Comparison of ENCODE assay signal across 9 cellular contexts in the genomic region with DNA sequence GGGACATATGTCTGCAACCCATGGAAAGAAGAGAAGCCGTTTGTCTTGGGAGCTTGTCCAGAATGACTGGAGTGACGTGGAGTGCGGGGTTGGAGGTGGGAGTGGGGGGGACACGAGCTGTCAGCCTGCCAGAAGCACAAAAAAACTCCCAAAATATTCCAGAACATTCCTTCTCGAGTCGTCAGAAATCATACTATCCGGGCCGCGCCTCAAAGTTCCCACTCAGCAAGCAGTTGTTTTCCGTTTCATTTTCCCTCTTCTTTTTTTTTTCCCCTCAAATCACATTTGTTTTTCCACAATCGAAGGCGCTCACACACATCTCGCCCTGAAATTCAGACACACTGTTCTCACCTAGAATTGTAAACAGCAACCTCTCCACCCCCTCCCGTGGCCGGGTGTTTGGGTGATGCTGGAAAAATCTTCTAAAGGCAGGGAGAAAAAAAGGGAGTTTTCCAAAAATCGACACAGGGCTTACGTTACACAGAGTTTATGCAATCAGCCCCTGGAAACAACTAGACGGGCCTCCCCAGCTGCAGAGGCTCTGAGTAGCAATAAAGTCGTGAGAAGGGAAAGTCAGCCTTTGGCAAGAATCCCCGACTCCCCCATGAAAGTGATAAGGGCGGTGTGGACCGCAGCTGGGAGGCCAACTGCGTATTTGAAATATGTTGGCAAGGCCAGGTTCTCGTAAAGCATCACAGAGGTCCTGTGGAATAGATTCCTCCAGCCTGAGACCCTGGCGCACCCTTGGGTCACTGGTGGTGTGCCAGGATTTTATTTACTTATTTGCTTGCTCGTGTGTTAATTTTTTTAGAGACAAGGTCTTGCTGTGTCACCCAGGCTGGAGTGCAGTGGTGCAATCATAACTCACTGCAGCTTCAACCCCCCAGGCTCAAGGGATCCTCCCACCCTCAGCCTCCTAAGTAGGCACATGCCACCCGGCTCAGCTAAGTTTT. TPM values are rescaled to one million over a fixed set of nuclear protein-coding genes. Genes with fewer than 3 reads are reported as not detected.
DNase-seq lines count a peak whose midpoint lies in the region; ATAC-seq, FAIRE-seq and TF ChIP-seq lines count a peak whose summit lies in the region.
"Had no signal": no experiment of that assay in that cellular context is flagged by ENCODE, and none has a peak within 500 bp of the region (broad histone marks: within the 10 kb centered on the region; RNA-seq: fewer than 3 reads in every experiment).

No MANE protein-coding gene starts in this region.

- H3K4me3 Mint-ChIP-seq in activated T-helper 2 cell treated with anti-CD3 and anti-CD28 coated beads, Interferon-gamma antibody, Interleukin-2, Interleukin-4, amounts not matched to agents 10 μg/mL and 5 μg/mL and 100 μg/mL, durations not matched to agents 14 hours and 24 hours and 36 hours (ENCODE audit: low read depth) = no peak overlapping the region

- peak overlapping the region; percentile 83 for H2BK120ac ChIP-seq in IMR-90 (ENCODE audit: low read depth, low read length)

- H2BK20ac ChIP-seq in IMR-90 (ENCODE audit: low read depth, low read length) = peak overlapping the region; percentile 50

- peak overlapping the region; percentile 87 for H3K27ac ChIP-seq in IMR-90 (ENCODE audit: insufficient read depth, low read length)
- H3K27ac ChIP-seq in keratinocyte (ENCODE audit: control insufficient read depth, insufficient read depth, low read length) = no peak overlapping the region
- peak overlapping the region; percentile 40 for H3K27ac ChIP-seq in temporal lobe (ENCODE audit: low read depth, low read length)

- TF ChIP-seq CTCF in IMR-90 (conservative IDR thresholded peaks at IDR 0.05; ENCODE audit: low read depth, low read length) (no peak), keratinocyte (optimal IDR thresholded peaks at IDR 0.05 in 1 of 3, IDR thresholded peaks at IDR 0.05 in 1 of 3, conservative IDR thresholded peaks at IDR 0.05 in 1 of 3; ENCODE audit: extremely low read depth in 1 of 3, insufficient read depth in 2 of 3, low read length in 3 of 3) (no peak)

- H4K8ac ChIP-seq in IMR-90 (ENCODE audit: low read depth in 2 of 2, low read length in 2 of 2) = peak overlapping the region; percentile 7 to 73; a peak in 3 of 4 replicates

- peak overlapping the region; percentile 40 for H4K5ac ChIP-seq in IMR-90 (ENCODE audit: low read depth, low read length)

- peak overlapping the region; percentile 47; the same call in 2 of the 3 replicates for H2BK15ac ChIP-seq in IMR-90 (ENCODE audit: low read depth, low read length)

- H3K4me1 ChIP-seq in IMR-90 (ENCODE audit: control insufficient read depth, insufficient read depth, low read length) (peaks cover 7% of the 10 kb centered on the region), keratinocyte (ENCODE audit: control insufficient read depth, extremely low read depth, insufficient read depth, low read length) (peaks cover 3% of the 10 kb centered on the region)

- POLR2A ChIA-PET in IMR-90 (lab: Charles Lee; ENCODE audit: unreplicated experiment) = no interaction called here

- H3K4me2 ChIP-seq in IMR-90 (ENCODE audit: low read depth, low read length) = peak overlapping the region; percentile 71
- peak overlapping the region; percentile 51 for H3K4me2 ChIP-seq in keratinocyte (ENCODE audit: control insufficient read depth, extremely low read depth, insufficient read depth, low read depth, low read length)

- CTCF ChIA-PET in IMR-90 (lab: Yijun Ruan, JAX) = interaction anchor here (1.2 kb wide), 1 partner anchor 90 kb away, joined by 4 read pairs; no protein-coding TSS in a partner anchor

- no peak for FAIRE-seq in keratinocyte (lab: Jason Lieb, UNC)

- dilution Hi-C loops in IMR-90 (cut with HindIII; ENCODE audit: low sequenced_read_pairs, unreplicated experiment) = no loop called here
- dilution Hi-C loops in keratinocyte (cut with MboI; ENCODE audit: extremely low pct_ligation_motif_present, low sequenced_read_pairs) = no loop called here

- peak overlapping the region; percentile 78 for H3K18ac ChIP-seq in IMR-90 (ENCODE audit: low read depth, low read length)

- H3K23ac ChIP-seq in IMR-90 (ENCODE audit: low read depth, low read length) = peak overlapping the region; percentile 40

- peak; percentile 67 for TF ChIP-seq POLR2A in IMR-90 (IDR thresholded peaks at IDR 0.05; ENCODE audit: low read depth, low read length)

- H3K9ac ChIP-seq in IMR-90 (ENCODE audit: low read depth, low read length) = peak overlapping the region; percentile 70
- no peak overlapping the region for H3K9ac ChIP-seq in keratinocyte (ENCODE audit: control insufficient read depth, extremely low read depth, insufficient read depth, low read length)

- H3K14ac ChIP-seq in IMR-90 (replicated peaks; ENCODE audit: low read depth, low read length) = 0 out of 2 replicates have a peak overlapping the region, but pooled peaks have one; percentile 41

- TF ChIP-seq RAD21 in IMR-90 (IDR thresholded peaks at IDR 0.05; ENCODE audit: low read length) = no peak

- H2AFZ ChIP-seq in IMR-90 (replicated peaks; ENCODE audit: low read length, poor library complexity) (peak overlapping the region; percentile 80), keratinocyte (ENCODE audit: control insufficient read depth, low read length) (no peak overlapping the region)

- no peaks in the 10 kb centered on the region for H3K36me3 Mint-ChIP-seq in activated T-helper 2 cell treated with anti-CD3 and anti-CD28 coated beads, Interferon-gamma antibody, Interleukin-2, Interleukin-4, amounts not matched to agents 10 μg/mL and 5 μg/mL and 100 μg/mL, durations not matched to agents 14 hours and 24 hours and 36 hours (ENCODE audit: low read depth)

- no peaks in the 10 kb centered on the region for H3K79me2 ChIP-seq in keratinocyte (ENCODE audit: control insufficient read depth, insufficient read depth, low read length)

- peak overlapping the region; percentile 45 for H4K91ac ChIP-seq in IMR-90 (ENCODE audit: insufficient read depth, low read depth, low read length)

- H4K20me1 ChIP-seq in IMR-90 (ENCODE audit: insufficient read depth, low read length) (no peaks in the 10 kb centered on the region), keratinocyte (ENCODE audit: control insufficient read depth, extremely low read depth, insufficient read depth, low read length) (no peaks in the 10 kb centered on the region)

- DNase-seq in IMR-90 (peak; percentile 99), amniotic stem cell (lab: John Stamatoyannopoulos, UW) (peak; percentile 39), keratinocyte (ENCODE audit: low read depth, low spot score) (no peak)
- no peak for DNase-seq in activated T-helper 2 cell treated with anti-CD3 and anti-CD28 coated beads, Interferon-gamma antibody, Interleukin-2, Interleukin-4, amounts not matched to agents 10 μg/mL and 5 μg/mL and 100 μg/mL, durations not matched to agents 14 hours and 24 hours and 36 hours (ENCODE audit: low spot score)
- DNase-seq: activated naive CD4-positive, alpha-beta T cell treated with Interleukin-2 at 50 U/mL for 16 hours had no signal

- H3K9me1 ChIP-seq in IMR-90 (ENCODE audit: insufficient read depth, low read length) (peaks cover 6% of the 10 kb centered on the region; the same call in 1 of the 2 replicates), keratinocyte (ENCODE audit: control insufficient read depth, extremely low read depth, insufficient read depth, low read length) (no peaks in the 10 kb centered on the region)

- peak overlapping the region; percentile 76; the same call in 1 of the 2 replicates for H2AK5ac ChIP-seq in IMR-90 (ENCODE audit: low read depth, low read length)

- no TSS peak for BruUV-seq in IMR-90 (replicated peaks; lab: Mats Ljungman, UMichigan)

- H3K79me1 ChIP-seq in IMR-90 (ENCODE audit: low read depth in 1 of 2, low read length in 2 of 2) = no peaks in the 10 kb centered on the region

- peaks cover 6% of the 10 kb centered on the region for H3K4me1 Mint-ChIP-seq in activated T-helper 2 cell treated with anti-CD3 and anti-CD28 coated beads, Interferon-gamma antibody, Interleukin-2, Interleukin-4, amounts not matched to agents 10 μg/mL and 5 μg/mL and 100 μg/mL, durations not matched to agents 14 hours and 24 hours and 36 hours (ENCODE audit: low read depth)

- peak overlapping the region; percentile 6 for H2AK9ac ChIP-seq in IMR-90 (replicated peaks; ENCODE audit: low read depth, low read length, poor library complexity)

- H3K27ac Mint-ChIP-seq in activated T-helper 2 cell treated with anti-CD3 and anti-CD28 coated beads, Interferon-gamma antibody, Interleukin-2, Interleukin-4, amounts not matched to agents 10 μg/mL and 5 μg/mL and 100 μg/mL, durations not matched to agents 14 hours and 24 hours and 36 hours = no peak overlapping the region

- peak overlapping the region; percentile 55 for H3K4ac ChIP-seq in IMR-90 (ENCODE audit: low read depth, low read length)

- ATAC-seq in IMR-90 (ENCODE audit: low read depth) (peak; percentile 91), GM21576 (IDR thresholded peaks at IDR 0.05; ENCODE audit: unreplicated experiment) (no peak), GM21367 (IDR thresholded peaks at IDR 0.05; ENCODE audit: unreplicated experiment) (no peak), GM18867 (IDR thresholded peaks at IDR 0.05; ENCODE audit: unreplicated experiment) (no peak)

- peak overlapping the region; percentile 74 for H3K56ac ChIP-seq in IMR-90 (ENCODE audit: extremely low read depth, insufficient read depth, low read length)

- WGBS in IMR-90 (ENCODE audit: extremely low coverage in 2 of 2, insufficient read length in 1 of 2), 2 experiments = 0% methylated on average over 6 of the region's 27 CpGs; no CpG with 5 or more reads in 1 of the 2 experiments

- in situ Hi-C loops in IMR-90 (cut with MboI; ENCODE audit: low sequenced_read_pairs) = no loop called here

- H3K27me3 ChIP-seq in IMR-90 (ENCODE audit: control insufficient read depth, insufficient read depth, low read length) (peaks cover 4% of the 10 kb centered on the region; the same call in 1 of the 2 replicates), keratinocyte (ENCODE audit: control insufficient read depth, extremely low read depth, insufficient read depth, low read length) (peaks cover 9% of the 10 kb centered on the region)

- H2BK5ac ChIP-seq in IMR-90 (ENCODE audit: low read depth, low read length, poor library complexity, severe bottlenecking) = peak overlapping the region; percentile 82

- H3K36me3 ChIP-seq in IMR-90 (ENCODE audit: control insufficient read depth, insufficient read depth, low read length) (no peaks in the 10 kb centered on the region), keratinocyte (ENCODE audit: control insufficient read depth in 2 of 2, extremely low read depth in 1 of 2, insufficient read depth in 2 of 2, low read length in 2 of 2) (no peaks in the 10 kb centered on the region)

- no peaks in the 10 kb centered on the region for H3K9me3 Mint-ChIP-seq in activated T-helper 2 cell treated with anti-CD3 and anti-CD28 coated beads, Interferon-gamma antibody, Interleukin-2, Interleukin-4, amounts not matched to agents 10 μg/mL and 5 μg/mL and 100 μg/mL, durations not matched to agents 14 hours and 24 hours and 36 hours

- H3K4me3 ChIP-seq in IMR-90 (ENCODE audit: insufficient read depth, low read depth, low read length) = peak overlapping the region; percentile 42
- H3K4me3 ChIP-seq in keratinocyte (ENCODE audit: control insufficient read depth in 2 of 3, extremely low read depth in 1 of 3, insufficient read depth in 2 of 3, low read depth in 1 of 3, low read length in 3 of 3) = peak overlapping the region in 1 of 3 experiments; percentile 32

- no peaks in the 10 kb centered on the region for H3K9me3 ChIP-seq in IMR-90 (ENCODE audit: control insufficient read depth, insufficient read depth, low read length)
- H3K9me3 ChIP-seq in keratinocyte (ENCODE audit: control insufficient read depth, low read depth, low read length) = no peaks in the 10 kb centered on the region

- intact Hi-C loops in IMR-90 (cut with micrococcal nuclease) = loop anchor here (1.0 to 2.0 kb wide), 3 partner anchors 15 to 31 kb away; a partner anchor contains a TSS
- intact Hi-C loops in activated T-helper 2 cell treated with anti-CD3 and anti-CD28 coated beads, Interferon-gamma antibody, Interleukin-2, Interleukin-4, amounts not matched to agents 10 μg/mL and 5 μg/mL and 100 μg/mL, durations not matched to agents 14 hours and 24 hours and 36 hours (cut with micrococcal nuclease) = no loop called here

- H3K27me3 Mint-ChIP-seq in activated T-helper 2 cell treated with anti-CD3 and anti-CD28 coated beads, Interferon-gamma antibody, Interleukin-2, Interleukin-4, amounts not matched to agents 10 μg/mL and 5 μg/mL and 100 μg/mL, durations not matched to agents 14 hours and 24 hours and 36 hours (ENCODE audit: low read depth) = peaks cover 12% of the 10 kb centered on the region

RNA-seq across cellular contexts. Expression of a gene that starts 31.2 kb away (rescaled TPM):
- 1.1 and 3.3 TPM in 2 replicates for total RNA-seq in IMR-90 (2012; rRNA removed)
- polyA plus RNA-seq in IMR-90 (2012; rRNA removed) = 34.4 and 38.9 TPM in 2 replicates
- polyA plus RNA-seq in IMR-90 (2012; cell fraction: cytosol; rRNA removed) = 49.1 and 78.5 TPM in 2 replicates
- polyA plus RNA-seq in IMR-90 (2012; cell fraction: nucleus; rRNA removed; ENCODE audit: low replicate concordance) = 129 and 171 TPM in 2 replicates
- polyA plus RNA-seq in keratinocyte = 0.09 TPM in 1 of 3 replicates, not detected in the others
- 0.30 TPM for polyA plus RNA-seq in keratinocyte (2011; ENCODE audit: low read depth)
- polyA plus RNA-seq in keratinocyte (2011; cell fraction: cytosol; rRNA removed) = 0.06 and 0.08 TPM in 2 replicates
- polyA plus RNA-seq in keratinocyte (2011; cell fraction: nucleus; rRNA removed) = 0.10 and 0.13 TPM in 2 replicates
- polyA plus RNA-seq in keratinocyte (2012; ENCODE audit: low replicate concordance) = 0.17 and 0.30 TPM in 2 replicates
- polyA minus RNA-seq in keratinocyte = 0.23 TPM in 1 of 3 replicates, not detected in the others
- polyA minus RNA-seq in keratinocyte (2011; cell fraction: cytosol; rRNA and poly(A)+ RNA removed) = not detected
- 0.32 TPM in 1 of 2 replicates, not detected in the other for polyA minus RNA-seq in keratinocyte (2011; cell fraction: nucleus; rRNA and poly(A)+ RNA removed)
- total RNA-seq in temporal lobe = 3.0 TPM
- total RNA-seq in activated T-helper 2 cell treated with anti-CD3 and anti-CD28 coated beads, Interferon-gamma antibody, Interleukin-2, Interleukin-4, amounts not matched to agents 10 μg/mL and 5 μg/mL and 100 μg/mL, durations not matched to agents 14 hours and 24 hours and 36 hours = 2.4 and 2.7 TPM in 2 replicates

Comparison
In these comparisons a context has a peak if more than half of its experiments do, and no peak if none do; other contexts are left out.
1. DNase-seq: peak in IMR-90 (single experiment) and amniotic stem cell (single experiment); none in keratinocyte (single experiment) and activated T-helper 2 cell treated with anti-CD3 and anti-CD28 coated beads, Interferon-gamma antibody, Interleukin-2, Interleukin-4, amounts not matched to agents 10 μg/mL and 5 μg/mL and 100 μg/mL, durations not matched to agents 14 hours and 24 hours and 36 hours (single experiment).